Comparison of ENCODE assay signal across 30 cellular contexts in the genomic region with DNA sequence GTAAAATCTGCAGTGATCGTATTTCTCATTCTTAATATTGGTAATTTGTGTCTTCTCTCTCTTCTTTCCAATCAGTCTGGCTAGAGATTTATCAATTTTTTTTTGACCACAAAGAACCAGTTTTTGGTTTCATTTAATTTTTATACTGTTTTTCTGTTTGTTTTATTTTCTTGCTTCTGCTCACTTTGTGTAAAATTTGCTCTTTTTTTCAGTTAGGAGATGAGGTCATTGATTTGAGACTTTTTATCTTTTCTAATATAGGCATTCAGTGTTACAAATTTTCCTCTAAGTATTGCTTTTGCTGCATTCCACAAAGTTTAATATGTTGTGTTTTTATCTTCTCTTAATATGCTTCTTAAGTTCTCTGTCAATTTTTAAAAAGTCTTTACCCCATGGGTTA.
"Had no signal": no experiment of that assay in that cellular context is flagged by ENCODE, and none has a peak within 500 bp of the region (broad histone marks: within the 10 kb centered on the region; RNA-seq: fewer than 3 reads in every experiment).

No MANE protein-coding gene starts in this region.

- H3K36me3 ChIP-seq: neutrophil, pancreas, prostate gland, spleen, stomach, thoracic aorta, thyroid gland, tibial nerve, upper lobe of left lung, vagina had no signal

- H3K27ac Mint-ChIP-seq: naive B cell; naive thymus-derived CD8-positive, alpha-beta T cell; natural killer cell treated with Interleukin-12 subunit alpha and Interleukin-12 subunit beta and Interleukin-15 and Interleukin-18, amount 100 ng/mL, for 72 hours; nephron progenitor cell; stimulated activated naive B cell treated with anti-CD40 and anti-IgM and Interleukin-4, amounts not matched to agents 10 μg/mL and 1 μg/mL and 100 μg/mL, for 72 hours; stimulated activated naive CD8-positive, alpha-beta T cell treated with anti-CD3 and anti-CD28 coated beads, Interleukin-15, Interleukin-2, amounts not matched to agents 100 ng/mL and 50 ng/mL, for 24 hours had no signal

- H3K4me2 ChIP-seq: smooth muscle cell had no signal

- H3K9me3 Mint-ChIP-seq: natural killer cell treated with Interleukin-12 subunit alpha and Interleukin-12 subunit beta and Interleukin-15 and Interleukin-18, amount 100 ng/mL, for 72 hours; nephron progenitor cell; neural crest cell; stimulated activated naive B cell treated with anti-CD40 and anti-IgM and Interleukin-4, amounts not matched to agents 10 μg/mL and 1 μg/mL and 100 μg/mL, for 72 hours; stimulated activated naive CD8-positive, alpha-beta T cell treated with anti-CD3 and anti-CD28 coated beads, Interleukin-15, Interleukin-2, amounts not matched to agents 100 ng/mL and 50 ng/mL, for 24 hours had no signal

- H3K4me1 ChIP-seq: pancreas, prostate gland, upper lobe of left lung had no signal

- H3K36me3 Mint-ChIP-seq: naive B cell; naive thymus-derived CD8-positive, alpha-beta T cell; natural killer cell treated with Interleukin-12 subunit alpha and Interleukin-12 subunit beta and Interleukin-15 and Interleukin-18, amount 100 ng/mL, for 72 hours; stimulated activated naive B cell treated with anti-CD40 and anti-IgM and Interleukin-4, amounts not matched to agents 10 μg/mL and 1 μg/mL and 100 μg/mL, for 72 hours had no signal

- H3K27ac ChIP-seq: neutrophil, pancreas, prostate gland, skin epidermis, spleen, stomach, thoracic aorta, thyroid gland, tibial nerve, upper lobe of left lung, vagina had no signal

- H3K4me3 ChIP-seq: pancreas, prostate gland, skin epidermis, smooth muscle cell, spleen, stomach, thoracic aorta, thyroid gland, tibial nerve, upper lobe of left lung, vagina had no signal

- H3K4me1 Mint-ChIP-seq: neural crest cell had no signal

- DNase-seq: naive B cell; naive thymus-derived CD8-positive, alpha-beta T cell; nephron progenitor cell; nucleus accumbens; pancreas; right cardiac atrium; spleen; stimulated activated CD4-positive, alpha-beta T cell treated with anti-CD3 and anti-CD28 coated beads, Interleukin-12 subunit alpha, Interleukin-12 subunit beta, amount 100 ng/mL, for 4 hours; stimulated activated CD4-positive, alpha-beta T cell treated with anti-CD3 and anti-CD28 coated beads, Interleukin-1b, Interleukin-23, amount 100 ng/mL, for 48 hours; stimulated activated CD4-positive, alpha-beta T cell treated with anti-CD3 and anti-CD28 coated beads, Interleukin-4, amount 100 ng/mL, for 1 hour; stimulated activated CD4-positive, alpha-beta T cell treated with anti-CD3 and anti-CD28 coated beads, Interleukin-4, amount 100 ng/mL, for 4 hours; stimulated activated CD8-positive, alpha-beta memory T cell treated with anti-CD3 and anti-CD28 coated beads, Interleukin-4, amount 100 ng/mL, for 48 hours; stimulated activated naive B cell treated with anti-CD40 and anti-IgM and Interleukin-4, amounts not matched to agents 10 μg/mL and 1 μg/mL and 100 μg/mL, for 72 hours; stimulated activated naive CD4-positive, alpha-beta T cell treated with Interleukin-2 at 50 U/mL for 16 hours; stomach; thyroid gland; trophoblast cell; upper lobe of left lung had no signal

- FAIRE-seq: pancreas, urothelium cell line had no signal

- H3K9me3 ChIP-seq: neutrophil, pancreas, prostate gland, spleen, stomach, thoracic aorta, thyroid gland, tibial nerve, upper lobe of left lung, vagina had no signal

- H3K4me3 Mint-ChIP-seq: naive B cell; naive thymus-derived CD8-positive, alpha-beta T cell; natural killer cell treated with Interleukin-12 subunit alpha and Interleukin-12 subunit beta and Interleukin-15 and Interleukin-18, amount 100 ng/mL, for 72 hours; nephron progenitor cell; neural crest cell; stimulated activated naive B cell treated with anti-CD40 and anti-IgM and Interleukin-4, amounts not matched to agents 10 μg/mL and 1 μg/mL and 100 μg/mL, for 72 hours; stimulated activated naive CD8-positive, alpha-beta T cell treated with anti-CD3 and anti-CD28 coated beads, Interleukin-15, Interleukin-2, amounts not matched to agents 100 ng/mL and 50 ng/mL, for 24 hours had no signal

- H3K27me3 ChIP-seq: neutrophil, pancreas, thyroid gland, tibial nerve, upper lobe of left lung, vagina had no signal

- ATAC-seq: naive thymus-derived CD8-positive, alpha-beta T cell; natural killer cell treated with Interleukin-12 subunit alpha and Interleukin-12 subunit beta and Interleukin-15 and Interleukin-18, amount 100 ng/mL, for 72 hours; pancreas; right cardiac atrium; sciatic nerve; stimulated activated naive B cell treated with anti-CD40 and anti-IgM and Interleukin-4, amounts not matched to agents 10 μg/mL and 1 μg/mL and 100 μg/mL, for 72 hours had no signal
